In genomic region chrX:153967536-153968214, GRCh38 we compare ENCODE assay signal across 9 cellular contexts. TPM values are rescaled to one million over a fixed set of nuclear protein-coding genes. Genes with fewer than 3 reads are reported as not detected.
DNase-seq lines count a peak whose midpoint lies in the region; ATAC-seq, FAIRE-seq and TF ChIP-seq lines count a peak whose summit lies in the region.
"Had no signal": no experiment of that assay in that cellular context is flagged by ENCODE, and none has a peak within 500 bp of the region (broad histone marks: within the 10 kb centered on the region; RNA-seq: fewer than 3 reads in every experiment).

No MANE protein-coding gene starts in this region.

- H3K27ac ChIP-seq in DND-41 (ENCODE audit: low read length) (peak overlapping the region; percentile 96), osteoblast (ENCODE audit: low read depth, low read length) (peak overlapping the region; percentile 60)

- DNase-seq in DND-41 (no peak), NB4 (ENCODE audit: low read depth) (peak; percentile 59), osteoblast (ENCODE audit: insufficient read length, low spot score, missing footprints) (no peak), A172 (ENCODE audit: low spot score) (no peak), frontal cortex (ENCODE audit: low spot score in 2 of 2) (no peak), NCI-H510A (lab: John Stamatoyannopoulos, UW) (no peak)
- peak; percentile 52 for DNase-seq in central memory CD4-positive, alpha-beta T cell
- DNase-seq: NCI-H1417 treated with DMSO at 0.1 percent for 48 hours had no signal

- no peaks in the 10 kb centered on the region for H3K27me3 ChIP-seq in DND-41 (ENCODE audit: insufficient read depth, low read length, poor library complexity)
- no peaks in the 10 kb centered on the region for H3K27me3 ChIP-seq in osteoblast (ENCODE audit: insufficient read depth, low read length)

- peaks cover 33% of the 10 kb centered on the region for H3K4me1 ChIP-seq in DND-41 (ENCODE audit: insufficient read depth, low read length)
- peaks cover 34% of the 10 kb centered on the region for H3K4me1 ChIP-seq in osteoblast (ENCODE audit: insufficient read depth, low read length)

- ATAC-seq in DND-41 (ENCODE audit: insufficient read depth, low read depth) (no peak), GM21381 (IDR thresholded peaks at IDR 0.05; ENCODE audit: unreplicated experiment) (no peak)

- H3K9ac ChIP-seq in DND-41 (ENCODE audit: low read depth, low read length), result peak overlapping the region; percentile 99

- FAIRE-seq in frontal cortex (lab: Jason Lieb, UNC), result no peak

- H3K36me3 ChIP-seq in DND-41 (ENCODE audit: insufficient read depth, low read length) (peaks cover 70% of the 10 kb centered on the region), osteoblast (ENCODE audit: insufficient read depth, low read length) (peaks cover 8% of the 10 kb centered on the region)

- TF ChIP-seq POLR2A in NB4 (IDR thresholded peaks at IDR 0.05; ENCODE audit: extremely low read depth, insufficient read length), result no peak

- TF ChIP-seq CTCF in DND-41 (IDR thresholded peaks at IDR 0.05; ENCODE audit: borderline replicate concordance, extremely low read depth, low read length, poor library complexity, severe bottlenecking), result no peak
- TF ChIP-seq CTCF in NB4 (IDR thresholded peaks at IDR 0.05; ENCODE audit: low read depth, low read length), result no peak
- TF ChIP-seq CTCF in osteoblast (IDR thresholded peaks at IDR 0.05; ENCODE audit: extremely low read depth, low read depth, low read length), result no peak

- H3K4me3 ChIP-seq in DND-41 (ENCODE audit: low read depth in 1 of 2, low read length in 2 of 2) (peak overlapping the region in 1 of 2 experiments; percentile 90; a peak in 3 of 4 replicates), NB4 (ENCODE audit: low read depth, low read length) (peak overlapping the region; percentile 90), osteoblast (ENCODE audit: insufficient read depth, low read length) (peak overlapping the region; percentile 7)

- no peaks in the 10 kb centered on the region for H3K9me3 ChIP-seq in DND-41 (ENCODE audit: insufficient read depth, low read length, severe bottlenecking)
- no peaks in the 10 kb centered on the region for H3K9me3 ChIP-seq in osteoblast (ENCODE audit: low read depth, low read length)

- peaks cover 72% of the 10 kb centered on the region for H4K20me1 ChIP-seq in DND-41 (ENCODE audit: insufficient read depth, low read length)
- peaks cover 69% of the 10 kb centered on the region for H4K20me1 ChIP-seq in osteoblast (ENCODE audit: insufficient read depth, low read length)

- H3K4me2 ChIP-seq in DND-41 (ENCODE audit: insufficient read depth, low read length) (peak overlapping the region; percentile 67), osteoblast (ENCODE audit: insufficient read depth, low read length) (peak overlapping the region; percentile 94)

- H3K79me2 ChIP-seq in DND-41 (ENCODE audit: insufficient read depth, low read length) (peaks cover 87% of the 10 kb centered on the region), osteoblast (ENCODE audit: insufficient read depth, low read length) (peaks cover 71% of the 10 kb centered on the region)

- H2AFZ ChIP-seq in DND-41 (ENCODE audit: low read depth, low read length) (no peak overlapping the region), osteoblast (ENCODE audit: low read length) (no peak overlapping the region)

RNA-seq across cellular contexts. Expression of gene HCFC1, which starts 3.9 kb away (rescaled TPM):
- total RNA-seq in osteoblast (22.1 and 24.6 TPM in 2 replicates), frontal cortex (9.4 TPM)
- total RNA-seq in A172 (2014; rRNA removed; shearing (Covaris generic)), result 40.8 and 41.7 TPM in 2 replicates

RNA-seq across cellular contexts. Expression of gene TMEM187, which starts 4.9 kb away (rescaled TPM):
- 6.9 and 8.5 TPM in 2 replicates for total RNA-seq in osteoblast
- total RNA-seq in A172 (2014; rRNA removed; shearing (Covaris generic)), result 8.6 and 9.6 TPM in 2 replicates
- total RNA-seq in frontal cortex, result 1.6 TPM

RNA-seq across cellular contexts. Expression of gene RENBP, which starts 23.2 kb away (rescaled TPM):
- total RNA-seq in osteoblast (6.5 TPM in 2 replicates), frontal cortex (2.4 TPM)
- total RNA-seq in A172 (2014; rRNA removed; shearing (Covaris generic)), result 0.62 TPM in 2 replicates

RNA-seq across cellular contexts. Expression of gene NAA10, which starts 32.8 kb away (rescaled TPM):
- total RNA-seq in osteoblast, result 43.4 and 46.3 TPM in 2 replicates
- total RNA-seq in A172 (2014; rRNA removed; shearing (Covaris generic)), result 210 and 249 TPM in 2 replicates
- total RNA-seq in frontal cortex, result 21.6 TPM

RNA-seq across cellular contexts. Expression of gene ARHGAP4, which starts 41.6 kb away (rescaled TPM):
- total RNA-seq in osteoblast (0.88 and 1.4 TPM in 2 replicates), frontal cortex (5.7 TPM)
- total RNA-seq in A172 (2014; rRNA removed; shearing (Covaris generic)), result 1.3 and 5.3 TPM in 2 replicates

Comparison
In these comparisons a context has a peak if more than half of its experiments do, and no peak if none do; other contexts are left out.
1. DNase-seq: peak in NB4 (single experiment) and central memory CD4-positive, alpha-beta T cell (single experiment); none in DND-41 (single experiment), osteoblast (single experiment), A172 (single experiment), frontal cortex (0 of 2) and NCI-H510A (single experiment).